Comparison of ENCODE assay signal across 8 cellular contexts in the genomic region with DNA sequence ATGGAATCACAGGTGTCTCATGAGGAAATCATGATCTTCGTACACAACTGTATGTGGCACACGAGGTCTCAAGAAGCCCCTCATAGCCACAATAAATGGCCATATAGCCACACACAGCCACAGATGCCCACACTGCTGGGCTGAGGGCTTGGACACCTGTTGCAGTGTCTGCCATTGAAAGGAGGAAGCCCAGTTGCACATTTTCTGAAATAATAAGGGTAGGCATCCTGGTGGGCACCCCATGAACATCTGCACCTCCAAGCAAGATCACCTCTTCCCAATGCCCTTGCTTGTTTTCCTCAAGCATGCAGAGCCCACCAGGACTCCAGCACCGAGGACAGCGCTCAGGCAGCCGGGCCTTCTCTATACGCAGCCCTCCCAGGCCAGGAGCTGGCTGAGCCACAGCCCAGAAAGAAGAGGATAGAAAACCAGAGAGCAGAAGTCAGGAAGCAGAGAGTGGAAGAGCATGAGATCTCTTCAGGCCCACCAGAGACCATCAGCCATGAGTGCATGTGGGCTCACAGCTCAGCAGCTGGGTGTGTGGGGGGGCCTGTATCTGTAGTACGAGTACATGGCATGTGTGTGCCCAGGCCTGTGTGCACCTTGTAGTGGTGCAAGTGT. TPM values are rescaled to one million over a fixed set of nuclear protein-coding genes. Genes with fewer than 3 reads are reported as not detected.
DNase-seq lines count a peak whose midpoint lies in the region; ATAC-seq, FAIRE-seq and TF ChIP-seq lines count a peak whose summit lies in the region.

No MANE protein-coding gene starts in this region.

- FAIRE-seq in urothelium cell line (lab: Jason Lieb, UNC): no peak

- intact Hi-C loops in Caco-2 (cut with micrococcal nuclease; ENCODE audit: unreplicated experiment): loop anchor here (2.0 kb wide), 1 partner anchor 50 kb away; no protein-coding TSS in a partner anchor

- no peak overlapping the region for H3K4me3 ChIP-seq in Caco-2 (ENCODE audit: low read depth, low read length)

- BruUV-seq in Caco-2 (replicated peaks; lab: Mats Ljungman, UMichigan): no TSS peak

- no peaks in the 10 kb centered on the region for H3K36me3 ChIP-seq in Caco-2 (ENCODE audit: control insufficient read depth, insufficient read depth, low read length)

- no peaks in the 10 kb centered on the region for H3K9me3 Mint-ChIP-seq in Caco-2 (ENCODE audit: unreplicated experiment)

- in situ Hi-C loops in T47D (cut with HindIII; ENCODE audit: low pct_unique_long_range_greater_than_20kb, low sequenced_read_pairs): no loop called here

- DNase-seq in Caco-2 (peak; percentile 73 to 80), NCI-H226 (peak; percentile 26), T47D (ENCODE audit: low read depth in 1 of 2, low spot score in 1 of 2) (peak; percentile 68 to 74), left lobe of liver (ENCODE audit: low spot score) (peak; percentile 40), urothelium cell line (ENCODE audit: low spot score) (peak; percentile 72), medulla oblongata (ENCODE audit: extremely low spot score) (no peak)

- no peak for TF ChIP-seq CTCF in Caco-2 (IDR thresholded peaks at IDR 0.05; ENCODE audit: insufficient read depth in 1 of 2, low read depth in 1 of 2, low read length in 1 of 2, severe bottlenecking in 1 of 2, unreplicated experiment in 1 of 2)

- H3K9me3 ChIP-seq in Caco-2: no peaks in the 10 kb centered on the region

- H3K4me1 Mint-ChIP-seq in Caco-2 (ENCODE audit: low read depth, unreplicated experiment): no peaks in the 10 kb centered on the region

- no peaks in the 10 kb centered on the region; the same call in none of the 2 replicates for H3K27me3 ChIP-seq in Caco-2 (replicated peaks; ENCODE audit: control insufficient read depth, insufficient read depth, low read length)

- ATAC-seq in left lobe of liver: no peak
- ATAC-seq in GM18861 (IDR thresholded peaks at IDR 0.05; ENCODE audit: unreplicated experiment): no peak
- no peak for ATAC-seq in GM18870 (IDR thresholded peaks at IDR 0.05; ENCODE audit: unreplicated experiment)

- no peak overlapping the region for H3K27ac Mint-ChIP-seq in Caco-2 (ENCODE audit: unreplicated experiment)

- no peaks in the 10 kb centered on the region for H3K36me3 Mint-ChIP-seq in Caco-2 (ENCODE audit: insufficient read depth, unreplicated experiment)

- H3K27me3 Mint-ChIP-seq in Caco-2 (ENCODE audit: insufficient read depth, unreplicated experiment): peaks cover 10% of the 10 kb centered on the region

- CTCF ChIA-PET in Caco-2 (lab: Charles Lee): no interaction called here

- H3K4me1 ChIP-seq in Caco-2: no peaks in the 10 kb centered on the region

- H3K4me3 Mint-ChIP-seq in Caco-2 (ENCODE audit: unreplicated experiment): peak overlapping the region; percentile 63

- POLR2A ChIA-PET in Caco-2 (lab: Charles Lee): interaction anchor here (0.6 kb wide), 1 partner anchor 215 kb away, joined by 3 read pairs; no protein-coding TSS in a partner anchor

RNA-seq across cellular contexts. Expression of a gene that starts 1.0 kb away (rescaled TPM):
- total RNA-seq in Caco-2 (2022) (0.19 and 1.4 TPM in 2 replicates), left lobe of liver (3.7 TPM)

RNA-seq across cellular contexts. Expression of a gene that starts 48.0 kb away (rescaled TPM):
- not detected in 2 replicates for total RNA-seq in Caco-2 (2022)
- total RNA-seq in left lobe of liver: not detected
